Comparison of ENCODE assay signal across 11 cellular contexts in the genomic region with DNA sequence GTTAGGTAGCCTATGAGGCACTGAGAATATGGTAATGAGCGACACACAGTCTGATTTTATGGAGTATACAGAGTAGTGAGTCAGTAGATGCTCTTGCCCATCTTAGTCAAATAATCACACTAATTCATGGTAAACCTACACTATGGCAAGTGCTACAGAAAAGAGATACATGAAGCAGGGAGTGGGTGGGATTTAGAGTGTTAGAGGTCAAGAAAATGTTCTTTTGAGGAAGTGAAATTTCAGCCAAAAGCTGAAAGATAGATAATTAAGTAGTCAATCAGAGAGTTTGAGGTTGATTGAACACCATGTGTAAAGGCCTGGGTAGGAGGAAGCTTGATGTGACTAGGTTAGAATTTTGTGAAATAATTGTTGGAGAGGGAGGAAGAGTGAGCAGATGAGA. TPM values are rescaled to one million over a fixed set of nuclear protein-coding genes. Genes with fewer than 3 reads are reported as not detected.
DNase-seq lines count a peak whose midpoint lies in the region; ATAC-seq, FAIRE-seq and TF ChIP-seq lines count a peak whose summit lies in the region.
"Had no signal": no experiment of that assay in that cellular context is flagged by ENCODE, and none has a peak within 500 bp of the region (broad histone marks: within the 10 kb centered on the region; RNA-seq: fewer than 3 reads in every experiment).

No MANE protein-coding gene starts in this region.

- H3K36me3 ChIP-seq in tibial artery: peaks cover 77 to 95% (median 88%) of the 10 kb centered on the region in 3 donors
- peaks cover 0 to 100% (median 99%) of the 10 kb centered on the region in 9 donors for H3K36me3 ChIP-seq in heart left ventricle

- no peaks in the 10 kb centered on the region for H3K9me3 Mint-ChIP-seq in naive thymus-derived CD8-positive, alpha-beta T cell
- H3K9me3 Mint-ChIP-seq: activated naive CD4-positive, alpha-beta T cell treated with anti-CD3 and anti-CD28 coated beads for 36 hours; mesothelial cell of epicardium had no signal

- peak; percentile 84 for ATAC-seq in GM18907 (IDR thresholded peaks at IDR 0.05; ENCODE audit: unreplicated experiment)
- ATAC-seq in GM21737 (IDR thresholded peaks at IDR 0.05; ENCODE audit: unreplicated experiment): peak; percentile 71
- ATAC-seq in HG03457 (IDR thresholded peaks at IDR 0.05; ENCODE audit: unreplicated experiment): peak; percentile 71
- ATAC-seq in naive thymus-derived CD8-positive, alpha-beta T cell: no peak
- ATAC-seq in heart left ventricle: no peak

- H3K27me3 ChIP-seq in tibial artery (no peaks in the 10 kb centered on the region), heart left ventricle (no peaks in the 10 kb centered on the region)

- H3K27me3 Mint-ChIP-seq in naive thymus-derived CD8-positive, alpha-beta T cell: no peaks in the 10 kb centered on the region

- H3K27ac Mint-ChIP-seq in naive thymus-derived CD8-positive, alpha-beta T cell: peak overlapping the region in 9 of 10 donors; percentile 2 to 80 (median 22)
- H3K27ac Mint-ChIP-seq: activated naive CD4-positive, alpha-beta T cell treated with anti-CD3 and anti-CD28 coated beads for 36 hours; mesothelial cell of epicardium had no signal

- intact Hi-C loops in tibial artery (cut with DNase I; ENCODE audit: low total_unique reads) (no loop called here), heart left ventricle (cut with DNase I) (no loop called here)

- no peak overlapping the region for H3K27ac ChIP-seq in tibial artery
- no peak overlapping the region for H3K27ac ChIP-seq in heart left ventricle

- peaks cover 12 to 46% (median 36%) of the 10 kb centered on the region in 4 donors for H3K4me1 Mint-ChIP-seq in naive thymus-derived CD8-positive, alpha-beta T cell
- H3K4me1 Mint-ChIP-seq: mesothelial cell of epicardium had no signal

- H3K4me3 Mint-ChIP-seq in naive thymus-derived CD8-positive, alpha-beta T cell: peak overlapping the region in 1 of 10 donors; percentile 10
- H3K4me3 Mint-ChIP-seq: activated naive CD4-positive, alpha-beta T cell treated with anti-CD3 and anti-CD28 coated beads for 36 hours; mesothelial cell of epicardium had no signal

- TF ChIP-seq POLR2A in heart left ventricle (IDR thresholded peaks at IDR 0.05): no peak

- 92 to 100% (median 99%) methylated on average over 1 of the region's 1 CpG for WGBS in heart left ventricle, 4 donors

- no peaks in the 10 kb centered on the region for H3K9me3 ChIP-seq in tibial artery
- no peaks in the 10 kb centered on the region for H3K9me3 ChIP-seq in heart left ventricle

- no peak for FAIRE-seq in RCC 7860 (lab: Jason Lieb, UNC)

- H3K4me1 ChIP-seq in tibial artery: no peaks in the 10 kb centered on the region
- peaks cover 0 to 8% (median 0%) of the 10 kb centered on the region in 12 donors for H3K4me1 ChIP-seq in heart left ventricle

- H3K4me3 ChIP-seq in tibial artery (no peak overlapping the region), heart left ventricle (no peak overlapping the region)

- TF ChIP-seq CTCF in tibial artery (IDR thresholded peaks at IDR 0.05): no peak
- no peak for TF ChIP-seq CTCF in heart left ventricle (IDR thresholded peaks at IDR 0.05)

- POLR2A ChIA-PET in naive thymus-derived CD8-positive, alpha-beta T cell (lab: Charles Lee): interaction anchor here (1.2 to 10.8 kb wide), 2 partner anchors 15 kb away, joined by 3 to 117 read pairs; partner anchors contain the start of gene MDM4

- H3K36me3 Mint-ChIP-seq in naive thymus-derived CD8-positive, alpha-beta T cell: peaks cover 4 to 95% (median 24%) of the 10 kb centered on the region in 3 donors

- no peak for DNase-seq in naive thymus-derived CD8-positive, alpha-beta T cell
- DNase-seq in tibial artery (no peak), RCC 7860 (ENCODE audit: low spot score) (no peak), heart left ventricle (no peak)
- DNase-seq: activated naive CD4-positive, alpha-beta T cell treated with anti-CD3 and anti-CD28 coated beads for 36 hours; NCI-H1105; stimulated activated CD4-positive, alpha-beta T cell treated with anti-CD3 and anti-CD28 coated beads, Interleukin-2, amount 100 ng/mL, for 48 hours had no signal

RNA-seq across cellular contexts. Expression of gene MDM4, which starts 14.7 kb away (rescaled TPM):
- 100 to 1,000 TPM; 243 to 272 TPM for total RNA-seq in naive thymus-derived CD8-positive, alpha-beta T cell
- 10 to 100 TPM; 10.0 to 23.1 (median 10.7) TPM for polyA plus RNA-seq in naive thymus-derived CD8-positive, alpha-beta T cell
- total RNA-seq in heart left ventricle: 10 to 100 TPM in 8 of 9 donors, 1 to 10 TPM in 1; 8.9 to 48.7 (median 33.0) TPM
- 10 to 100 TPM in 1 of 2 donors, 1 to 10 TPM in 1; 5.7 to 15.0 TPM for polyA plus RNA-seq in heart left ventricle

RNA-seq across cellular contexts. Expression of gene PIK3C2B, which starts 36.3 kb away (rescaled TPM):
- 10 to 100 TPM; 39.5 to 40.1 TPM for total RNA-seq in naive thymus-derived CD8-positive, alpha-beta T cell
- polyA plus RNA-seq in naive thymus-derived CD8-positive, alpha-beta T cell: 1 to 10 TPM; 1.3 to 2.6 (median 1.8) TPM
- total RNA-seq in heart left ventricle: 10 to 100 TPM; 12.9 to 42.5 (median 19.8) TPM
- polyA plus RNA-seq in heart left ventricle: 10 to 100 TPM in 1 of 2 donors, 1 to 10 TPM in 1; 9.2 to 11.9 TPM

Comparison
In these comparisons a context has a peak if more than half of its experiments do, and no peak if none do; other contexts are left out.
1. ATAC-seq: peak in GM18907 (single experiment), GM21737 (single experiment) and HG03457 (single experiment); none in naive thymus-derived CD8-positive, alpha-beta T cell (0 of 2) and heart left ventricle (0 of 4).
2. RNA of gene MDM4, which starts 14.7 kb away (total RNA-seq): 243 to 272 TPM in naive thymus-derived CD8-positive, alpha-beta T cell; 8.9 to 48.7 TPM in heart left ventricle; every median in the first group is over 4 times any median in the second.